In genomic region chr19:3608079-3608641, GRCh38 we compare ENCODE assay signal across 8 cellular contexts. TPM values are rescaled to one million over a fixed set of nuclear protein-coding genes. Genes with fewer than 3 reads are reported as not detected.
A peak's percentile ranks its signal among the peaks of the same experiment; 100 is the strongest.
DNase-seq lines count a peak whose midpoint lies in the region; ATAC-seq, FAIRE-seq and TF ChIP-seq lines count a peak whose summit lies in the region.
"Had no signal": no experiment of that assay in that cellular context is flagged by ENCODE, and none has a peak within 500 bp of the region (broad histone marks: within the 10 kb centered on the region; RNA-seq: fewer than 3 reads in every experiment).

No MANE protein-coding gene starts in this region.

- H3K4me1 ChIP-seq in K562 (replicated peaks in 1 of 2; ENCODE audit: control insufficient read depth in 2 of 2, insufficient read depth in 2 of 2, low read length in 2 of 2) (peaks cover 42 to 98% of the 10 kb centered on the region in 2 experiments), gastrocnemius medialis (peaks cover 8 to 23% of the 10 kb centered on the region in 2 donors)

- peak overlapping the region; percentile 79 for H2AFZ ChIP-seq in K562 (ENCODE audit: low read depth, low read length)

- intact Hi-C loops in K562 (cut with micrococcal nuclease) = loop anchor here (10.0 kb wide), 1 partner anchor 63 kb away; no protein-coding TSS in a partner anchor
- intact Hi-C loops in gastrocnemius medialis (cut with DNase I; ENCODE audit: low total_unique reads) = no loop called here

- peak; percentile 99 for FAIRE-seq in K562 (lab: Jason Lieb, UNC)

- no peaks in the 10 kb centered on the region; the same call in 1 of the 2 replicates for H3K9me3 ChIP-seq in K562 (replicated peaks; ENCODE audit: control insufficient read depth, insufficient read depth, low read depth, low read length)
- H3K9me3 ChIP-seq in gastrocnemius medialis = no peaks in the 10 kb centered on the region

- DNase-seq in Kasumi-1 (lab: John Stamatoyannopoulos, UW) (peak; percentile 76 to 85), K562 (ENCODE audit: extremely low read depth in 1 of 4, low spot score in 3 of 4) (peak in 2 of 4 experiments; percentile 84 to 89), gastrocnemius medialis (no peak), hypothalamus (lab: John Stamatoyannopoulos, UW) (no peak)
- DNase-seq: activated CD8-positive, alpha-beta memory T cell treated with anti-CD3 and anti-CD28 coated beads, Interleukin-2, amount 50 U/mL, for 4 hours had no signal

- peaks cover 2% of the 10 kb centered on the region for H3K9me1 ChIP-seq in K562 (ENCODE audit: control insufficient read depth, insufficient read depth, low read length)

- peak; percentile 69 for TF ChIP-seq EP300 in K562 (IDR thresholded peaks at IDR 0.05; ENCODE audit: low read length)

- TF ChIP-seq CTCF in K562 (IDR thresholded peaks at IDR 0.05 in 2 of 3, conservative IDR thresholded peaks at IDR 0.05 in 1 of 3; ENCODE audit: insufficient read depth in 2 of 3, low read depth in 1 of 3, low read length in 3 of 3) = no peak
- no peak for TF ChIP-seq CTCF in gastrocnemius medialis (IDR thresholded peaks at IDR 0.05 in 4 of 5, conservative IDR thresholded peaks at IDR 0.05 in 1 of 5)

- peak overlapping the region; percentile 89 for H3K4me3 ChIP-seq in K562
- no peak overlapping the region for H3K4me3 ChIP-seq in gastrocnemius medialis

- POLR2A ChIA-PET in K562 (lab: Yijun Ruan, JAX) = interaction anchor here (0.5 to 4.0 kb wide), 15 partner anchors 12 to 833 kb away, joined by 3 to 29 read pairs (median 4); partner anchors contain the start of gene MFSD12

- no peaks in the 10 kb centered on the region for H4K20me1 ChIP-seq in K562 (replicated peaks; ENCODE audit: control insufficient read depth, insufficient read depth, low read length)

- peak in 1 of 2 experiments; percentile 3; a peak in 1 of 4 replicates for TF ChIP-seq RAD21 in K562 (CRISPR knock-in tag; conservative IDR thresholded peaks at IDR 0.05 in 1 of 2, IDR thresholded peaks at IDR 0.05 in 1 of 2)

- peaks cover 47% of the 10 kb centered on the region for H3K79me2 ChIP-seq in K562 (ENCODE audit: control insufficient read depth, insufficient read depth, low read length)

- WGBS in K562 (ENCODE audit: insufficient coverage, low coverage, missing lambda C conversion rate) = 3% methylated on average over 3 of the region's 3 CpGs

- ATAC-seq in K562 (peak; percentile 36), gastrocnemius medialis (no peak), GM18502 (IDR thresholded peaks at IDR 0.05; ENCODE audit: poor library complexity, unreplicated experiment) (no peak), HG03159 (IDR thresholded peaks at IDR 0.05; ENCODE audit: unreplicated experiment) (no peak)

- TF ChIP-seq POLR2A in K562 (conservative IDR thresholded peaks at IDR 0.05) (peak; percentile 61), gastrocnemius medialis (IDR thresholded peaks at IDR 0.05) (no peak)

- H3K36me3 ChIP-seq in K562 (ENCODE audit: control insufficient read depth, insufficient read depth, low read length) (peaks cover 47% of the 10 kb centered on the region; the same call in 2 of the 3 replicates), gastrocnemius medialis (peaks cover 3 to 27% of the 10 kb centered on the region in 2 donors)

- BruUV-seq in K562 (replicated peaks; lab: Mats Ljungman, UMichigan) = no TSS peak

- CTCF ChIA-PET in K562 (lab: Yijun Ruan, JAX; ENCODE audit: low intra/inter-chr PET ratio) = no interaction called here

- H3K27ac ChIP-seq in K562 (ENCODE audit: extremely low read depth, low read depth, low read length) (peak overlapping the region; percentile 98), gastrocnemius medialis (peak overlapping the region; percentile 62 to 80 (median 74))

- H3K27me3 ChIP-seq in K562 (ENCODE audit: control insufficient read depth in 2 of 2, insufficient read depth in 2 of 2, low read length in 2 of 2) = no peaks in the 10 kb centered on the region
- H3K27me3 ChIP-seq in gastrocnemius medialis = peaks cover 19 to 21% (median 20%) of the 10 kb centered on the region in 3 donors

- in situ Hi-C loops in K562 (cut with MboI) = no loop called here
- in situ Hi-C loops in gastrocnemius medialis (cut with MboI; ENCODE audit: low sequenced_read_pairs in 4 of 4) = no loop called here

- peak overlapping the region; percentile 92 for H3K9ac ChIP-seq in K562 (ENCODE audit: insufficient read depth in 1 of 2, low read depth in 2 of 2, low read length in 2 of 2)

- H3K4me2 ChIP-seq in K562 (ENCODE audit: insufficient read depth, low read length) = peak overlapping the region; percentile 91

RNA-seq across cellular contexts. Expression of gene TBXA2R, which starts 1.5 kb away (rescaled TPM):
- 10.2 and 37.7 TPM in 2 replicates for total RNA-seq in K562 (2011; cell fraction: chromatin; rRNA removed; ENCODE audit: low replicate concordance)
- 58.8 and 84.5 TPM in 2 replicates for total RNA-seq in K562 (2011; cell fraction: nucleolus; rRNA removed)
- 27.7 and 36.4 TPM in 2 replicates for total RNA-seq in K562 (2011; cell fraction: nucleoplasm; rRNA removed)
- total RNA-seq in K562 (2014; rRNA removed) = 2.5 and 5.2 TPM in 2 replicates
- 2.3 and 2.8 TPM in 2 replicates for total RNA-seq in K562 (2014; rRNA removed; fragmentation: Illumina TruSeq; extraction: Trizol)
- total RNA-seq in K562 (2015; rRNA removed; fragmentation: Illumina TruSeq; extraction: Trizol) = 2.5 and 3.1 TPM in 2 replicates
- 21.0 and 24.0 TPM in 2 replicates for total RNA-seq in K562 (2021)
- polyA plus RNA-seq in K562 (2011; rRNA removed) = 2.9 and 4.4 TPM in 2 replicates
- polyA plus RNA-seq in K562 (2011; cell fraction: cytosol; rRNA removed) = 4.0 and 21.7 TPM in 2 replicates
- polyA plus RNA-seq in K562 (2011; cell fraction: nucleus; rRNA removed) = 3.7 and 12.5 TPM in 2 replicates
- 11.5 and 11.6 TPM in 2 replicates for polyA plus RNA-seq in K562 (2012)
- polyA plus RNA-seq in K562 (2014; fragmentation: Illumina TruSeq; extraction: Trizol) = 4.3 and 6.7 TPM in 2 replicates
- polyA plus RNA-seq in K562 (2014; fragmentation: Nextera tagmentation; extraction: Ambion mirVana) = 1 to 10 TPM; 1.5 to 2.6 TPM
- 5.7 and 6.1 TPM in 2 replicates for polyA plus RNA-seq in K562 (2014; rRNA removed)
- 0.90 and 1.6 TPM in 2 replicates for polyA minus RNA-seq in K562 (2011; rRNA and poly(A)+ RNA removed)
- 17.4 and 19.6 TPM in 2 replicates for polyA minus RNA-seq in K562 (2011; cell fraction: cytosol; rRNA and poly(A)+ RNA removed)
- polyA minus RNA-seq in K562 (2011; cell fraction: nucleus; rRNA and poly(A)+ RNA removed) = 3.1 and 6.1 TPM in 2 replicates
- total RNA-seq in gastrocnemius medialis = 1 to 10 TPM in 1 of 4 donors, under 1 TPM in 2, not detected in 1; 0.36 to 1.2 (median 0.51) TPM

RNA-seq across cellular contexts. Expression of gene CACTIN, which starts 18.4 kb away (rescaled TPM):
- total RNA-seq in K562 (2011; cell fraction: chromatin; rRNA removed; ENCODE audit: low replicate concordance) = 35.4 and 89.8 TPM in 2 replicates
- total RNA-seq in K562 (2011; cell fraction: nucleolus; rRNA removed) = 60.3 and 65.9 TPM in 2 replicates
- 35.3 and 37.6 TPM in 2 replicates for total RNA-seq in K562 (2011; cell fraction: nucleoplasm; rRNA removed)
- total RNA-seq in K562 (2014; rRNA removed) (46.5 and 57.8 TPM in 2 replicates), K562 (2014; rRNA removed; fragmentation: Illumina TruSeq; extraction: Trizol) (7.6 and 7.9 TPM in 2 replicates), K562 (2015; rRNA removed; fragmentation: Illumina TruSeq; extraction: Trizol) (25.6 and 27.3 TPM in 2 replicates), K562 (2021) (42.1 and 49.2 TPM in 2 replicates), gastrocnemius medialis (10 to 100 TPM; 19.5 to 28.4 (median 27.4) TPM)
- polyA plus RNA-seq in K562 (2011; rRNA removed) (15.0 and 19.4 TPM in 2 replicates), K562 (2014; fragmentation: Illumina TruSeq; extraction: Trizol) (9.6 and 20.4 TPM in 2 replicates), K562 (2014; fragmentation: Nextera tagmentation; extraction: Ambion mirVana) (under 1 TPM; 0.15 to 0.52 TPM), K562 (2014; rRNA removed) (35.0 and 36.4 TPM in 2 replicates)
- polyA plus RNA-seq in K562 (2011; cell fraction: cytosol; rRNA removed) = 21.9 and 50.9 TPM in 2 replicates
- 54.2 and 84.9 TPM in 2 replicates for polyA plus RNA-seq in K562 (2011; cell fraction: nucleus; rRNA removed)
- polyA plus RNA-seq in K562 (2012) = 22.8 and 28.5 TPM in 2 replicates
- 4.5 and 9.4 TPM in 2 replicates for polyA minus RNA-seq in K562 (2011; rRNA and poly(A)+ RNA removed)
- polyA minus RNA-seq in K562 (2011; cell fraction: cytosol; rRNA and poly(A)+ RNA removed) = 13.0 and 16.6 TPM in 2 replicates
- polyA minus RNA-seq in K562 (2011; cell fraction: nucleus; rRNA and poly(A)+ RNA removed) = 9.6 and 12.0 TPM in 2 replicates

RNA-seq across cellular contexts. Expression of gene GIPC3, which starts 22.9 kb away (rescaled TPM):
- 2.6 and 7.5 TPM in 2 replicates for total RNA-seq in K562 (2011; cell fraction: chromatin; rRNA removed; ENCODE audit: low replicate concordance)
- 3.8 and 5.5 TPM in 2 replicates for total RNA-seq in K562 (2011; cell fraction: nucleolus; rRNA removed)
- total RNA-seq in K562 (2011; cell fraction: nucleoplasm; rRNA removed) = 3.2 and 4.0 TPM in 2 replicates
- total RNA-seq in K562 (2014; rRNA removed) (0.54 and 1.2 TPM in 2 replicates), K562 (2014; rRNA removed; fragmentation: Illumina TruSeq; extraction: Trizol) (0.83 and 0.91 TPM in 2 replicates), K562 (2015; rRNA removed; fragmentation: Illumina TruSeq; extraction: Trizol) (0.98 and 1.0 TPM in 2 replicates), K562 (2021) (3.3 and 3.9 TPM in 2 replicates), gastrocnemius medialis (1 to 10 TPM in 1 of 4 donors, under 1 TPM in 3; 0.15 to 1.1 (median 0.33) TPM)
- polyA plus RNA-seq in K562 (2011; rRNA removed) (2.5 and 3.1 TPM in 2 replicates), K562 (2014; fragmentation: Illumina TruSeq; extraction: Trizol) (3.0 and 3.6 TPM in 2 replicates), K562 (2014; fragmentation: Nextera tagmentation; extraction: Ambion mirVana) (under 1 TPM in 1 of 2 experiments, not detected in 1; 0.03 TPM), K562 (2014; rRNA removed) (1.9 and 2.3 TPM in 2 replicates)
- 3.0 and 4.9 TPM in 2 replicates for polyA plus RNA-seq in K562 (2011; cell fraction: cytosol; rRNA removed)
- 5.3 and 8.9 TPM in 2 replicates for polyA plus RNA-seq in K562 (2011; cell fraction: nucleus; rRNA removed)
- 3.6 and 14.1 TPM in 2 replicates for polyA plus RNA-seq in K562 (2012)
- 2.0 and 3.2 TPM in 2 replicates for polyA minus RNA-seq in K562 (2011; rRNA and poly(A)+ RNA removed)
- 5.9 and 6.7 TPM in 2 replicates for polyA minus RNA-seq in K562 (2011; cell fraction: cytosol; rRNA and poly(A)+ RNA removed)
- 1.6 and 2.1 TPM in 2 replicates for polyA minus RNA-seq in K562 (2011; cell fraction: nucleus; rRNA and poly(A)+ RNA removed)
- total RNA-seq: epithelial cell of proximal tubule had no signal

RNA-seq across cellular contexts. Expression of gene HMG20B, which starts 35.4 kb away (rescaled TPM):
- total RNA-seq in K562 (2011; cell fraction: chromatin; rRNA removed; ENCODE audit: low replicate concordance) = 47.2 and 115 TPM in 2 replicates
- 85.8 and 97.1 TPM in 2 replicates for total RNA-seq in K562 (2011; cell fraction: nucleolus; rRNA removed)
- 68.6 and 70.5 TPM in 2 replicates for total RNA-seq in K562 (2011; cell fraction: nucleoplasm; rRNA removed)
- total RNA-seq in K562 (2014; rRNA removed) = 137 and 148 TPM in 2 replicates
- total RNA-seq in K562 (2014; rRNA removed; fragmentation: Illumina TruSeq; extraction: Trizol) = 18.2 and 18.5 TPM in 2 replicates
- 37.6 and 38.6 TPM in 2 replicates for total RNA-seq in K562 (2015; rRNA removed; fragmentation: Illumina TruSeq; extraction: Trizol)
- total RNA-seq in K562 (2021) = 122 and 125 TPM in 2 replicates
- 47.6 and 54.4 TPM in 2 replicates for polyA plus RNA-seq in K562 (2011; rRNA removed)
- 49.5 and 107 TPM in 2 replicates for polyA plus RNA-seq in K562 (2011; cell fraction: cytosol; rRNA removed)
- 169 and 253 TPM in 2 replicates for polyA plus RNA-seq in K562 (2011; cell fraction: nucleus; rRNA removed)
- 75.9 and 122 TPM in 2 replicates for polyA plus RNA-seq in K562 (2012)
- polyA plus RNA-seq in K562 (2014; fragmentation: Illumina TruSeq; extraction: Trizol) = 25.6 and 53.2 TPM in 2 replicates
- under 1 TPM; 0.35 to 0.78 TPM for polyA plus RNA-seq in K562 (2014; fragmentation: Nextera tagmentation; extraction: Ambion mirVana)
- 159 and 172 TPM in 2 replicates for polyA plus RNA-seq in K562 (2014; rRNA removed)
- polyA minus RNA-seq in K562 (2011; rRNA and poly(A)+ RNA removed) = 8.0 and 11.1 TPM in 2 replicates
- 24.4 and 30.8 TPM in 2 replicates for polyA minus RNA-seq in K562 (2011; cell fraction: cytosol; rRNA and poly(A)+ RNA removed)
- polyA minus RNA-seq in K562 (2011; cell fraction: nucleus; rRNA and poly(A)+ RNA removed) = 24.4 and 30.4 TPM in 2 replicates
- 10 to 100 TPM; 31.4 to 61.1 (median 36.6) TPM for total RNA-seq in gastrocnemius medialis

RNA-seq across cellular contexts. Expression of gene MFSD12, which starts 50.8 kb away (rescaled TPM):
- 80.9 and 267 TPM in 2 replicates for total RNA-seq in K562 (2011; cell fraction: chromatin; rRNA removed; ENCODE audit: low replicate concordance)
- 253 and 311 TPM in 2 replicates for total RNA-seq in K562 (2011; cell fraction: nucleolus; rRNA removed)
- total RNA-seq in K562 (2011; cell fraction: nucleoplasm; rRNA removed) = 151 and 160 TPM in 2 replicates
- total RNA-seq in K562 (2014; rRNA removed) (99.9 and 103 TPM in 2 replicates), K562 (2014; rRNA removed; fragmentation: Illumina TruSeq; extraction: Trizol) (18.8 and 21.5 TPM in 2 replicates), K562 (2015; rRNA removed; fragmentation: Illumina TruSeq; extraction: Trizol) (34.8 and 40.7 TPM in 2 replicates), K562 (2021) (110 and 112 TPM in 2 replicates), gastrocnemius medialis (10 to 100 TPM; 22.3 to 77.3 (median 48.7) TPM)
- polyA plus RNA-seq in K562 (2011; rRNA removed) (31.8 and 53.9 TPM in 2 replicates), K562 (2014; fragmentation: Illumina TruSeq; extraction: Trizol) (28.2 and 63.0 TPM in 2 replicates), K562 (2014; fragmentation: Nextera tagmentation; extraction: Ambion mirVana) (1 to 10 TPM in 1 of 2 experiments, under 1 TPM in 1; 0.69 to 1.7 TPM), K562 (2014; rRNA removed) (79.9 and 80.7 TPM in 2 replicates)
- polyA plus RNA-seq in K562 (2011; cell fraction: cytosol; rRNA removed) = 48.2 and 140 TPM in 2 replicates
- 127 and 224 TPM in 2 replicates for polyA plus RNA-seq in K562 (2011; cell fraction: nucleus; rRNA removed)
- 63.5 and 81.8 TPM in 2 replicates for polyA plus RNA-seq in K562 (2012)
- 19.6 and 27.4 TPM in 2 replicates for polyA minus RNA-seq in K562 (2011; rRNA and poly(A)+ RNA removed)
- 64.0 and 66.5 TPM in 2 replicates for polyA minus RNA-seq in K562 (2011; cell fraction: cytosol; rRNA and poly(A)+ RNA removed)
- 38.5 and 38.8 TPM in 2 replicates for polyA minus RNA-seq in K562 (2011; cell fraction: nucleus; rRNA and poly(A)+ RNA removed)

Comparison
In these comparisons a context has a peak if more than half of its experiments do, and no peak if none do; other contexts are left out.
1. DNase-seq: peak in Kasumi-1 (2 of 2); none in gastrocnemius medialis (0 of 2) and hypothalamus (0 of 51).